In the genomic region with DNA sequence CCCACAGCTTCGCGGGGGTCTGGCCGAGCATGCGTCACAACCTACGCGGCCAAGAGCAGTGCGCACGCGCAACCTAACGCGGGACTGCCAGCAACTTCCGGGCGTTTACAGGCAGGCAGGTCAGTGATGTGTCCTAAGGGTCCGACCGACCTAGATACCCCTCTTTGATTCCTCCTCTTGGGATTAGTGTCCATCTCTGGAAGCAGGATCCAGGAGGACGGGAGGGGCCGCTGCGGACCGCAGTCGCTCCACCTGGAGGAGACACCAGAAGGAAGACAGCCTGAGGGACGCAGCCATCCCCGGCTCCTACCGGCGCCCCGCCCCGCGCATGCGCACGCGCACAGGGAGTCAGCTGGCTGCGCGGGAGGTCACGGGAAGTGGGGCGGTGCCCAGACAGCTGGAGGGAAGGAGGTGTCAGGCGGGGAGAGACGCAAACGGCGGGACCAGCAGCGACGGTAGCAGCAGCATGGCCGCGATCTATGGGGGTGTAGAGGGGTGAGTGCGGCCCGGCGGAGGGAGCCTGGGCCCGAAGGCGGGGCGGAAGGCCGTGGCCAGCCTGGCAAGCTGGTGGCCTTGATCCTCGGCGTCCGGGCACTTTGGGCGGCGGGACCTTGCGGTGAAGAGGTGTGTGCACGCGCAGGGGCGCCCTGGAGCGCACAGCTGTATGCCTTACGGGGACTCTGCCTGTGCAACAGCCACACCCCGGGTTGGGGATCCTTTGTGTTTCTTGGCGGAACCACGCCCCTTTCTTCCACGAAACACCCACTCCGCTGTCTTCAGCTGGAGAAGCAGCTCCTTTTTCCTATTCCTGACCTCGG, we compare ENCODE assay signal across 8 cellular contexts. TPM values are rescaled to one million over a fixed set of nuclear protein-coding genes. Genes with fewer than 3 reads are reported as not detected.
A peak's percentile ranks its signal among the peaks of the same experiment; 100 is the strongest.
DNase-seq lines count a peak whose midpoint lies in the region; TF ChIP-seq lines count a peak whose summit lies in the region.

A gene (plus strand): TSS at position 431 of the 818 bp plus-strand sequence. CDS start 36 bp downstream, at position 467.

- no peaks in the 10 kb centered on the region for H3K36me3 ChIP-seq in MM.1S (replicated peaks; ENCODE audit: insufficient read depth, low read length)

- peaks cover 19% of the 10 kb centered on the region for H3K27me3 Mint-ChIP-seq in nephron progenitor cell (ENCODE audit: low read depth, poor library complexity)
- no peaks in the 10 kb centered on the region for H3K27me3 Mint-ChIP-seq in stimulated activated naive CD8-positive, alpha-beta T cell treated with anti-CD3 and anti-CD28 coated beads, Interleukin-15, Interleukin-2, amounts not matched to agents 100 ng/mL and 50 ng/mL, for 24 hours

- H3K4me3 ChIP-seq in MM.1S (ENCODE audit: low read length) (peak within 1 kb of the TSS; percentile 79), fibroblast of the aortic adventitia (ENCODE audit: low read depth, low read length) (peak within 1 kb of the TSS; percentile 99)

- H3K27ac ChIP-seq in MM.1S (ENCODE audit: low read length), result peak within 1 kb of the TSS; percentile 62

- no peaks in the 10 kb centered on the region for H3K9me3 Mint-ChIP-seq in nephron progenitor cell
- no peaks in the 10 kb centered on the region for H3K9me3 Mint-ChIP-seq in stimulated activated naive CD8-positive, alpha-beta T cell treated with anti-CD3 and anti-CD28 coated beads, Interleukin-15, Interleukin-2, amounts not matched to agents 100 ng/mL and 50 ng/mL, for 24 hours

- H4K20me1 ChIP-seq in MM.1S (ENCODE audit: insufficient read depth, low read length), result no peaks in the 10 kb centered on the region

- no peaks in the 10 kb centered on the region for H3K9me2 ChIP-seq in MM.1S (replicated peaks; ENCODE audit: insufficient read depth, low read length)

- DNase-seq in G401 (ENCODE audit: low spot score), result peak; percentile 94
- peak; percentile 93 for DNase-seq in HCEC 1CT
- DNase-seq in MM.1S, result peak; percentile 97
- DNase-seq in SHP77 treated with DMSO at 0.1 percent for 48 hours (lab: John Stamatoyannopoulos, UW), result peak; percentile 89
- DNase-seq in activated effector memory CD4-positive, alpha-beta T cell treated with anti-CD3 and anti-CD28 coated beads, Interleukin-2, amount 50 U/mL, for 16 hours, result peak; percentile 99
- DNase-seq in fibroblast of the aortic adventitia (ENCODE audit: low read depth), result peak; percentile 97
- DNase-seq in nephron progenitor cell, result peak; percentile 94

- H3K4me1 Mint-ChIP-seq in nephron progenitor cell, result peaks cover 30% of the 10 kb centered on the region
- H3K4me1 Mint-ChIP-seq in stimulated activated naive CD8-positive, alpha-beta T cell treated with anti-CD3 and anti-CD28 coated beads, Interleukin-15, Interleukin-2, amounts not matched to agents 100 ng/mL and 50 ng/mL, for 24 hours (ENCODE audit: low read depth), result peaks cover 64% of the 10 kb centered on the region

- H3K9ac ChIP-seq in MM.1S (ENCODE audit: low read length), result peak within 1 kb of the TSS; percentile 82

- peaks cover 58% of the 10 kb centered on the region for H3K4me1 ChIP-seq in MM.1S (ENCODE audit: low read length)

- no peak for TF ChIP-seq CTCF in MM.1S (IDR thresholded peaks at IDR 0.05; ENCODE audit: low read length)
- TF ChIP-seq CTCF in fibroblast of the aortic adventitia (IDR thresholded peaks at IDR 0.05; ENCODE audit: insufficient read depth, low read length), result no peak
- TF ChIP-seq CTCF in nephron progenitor cell (IDR thresholded peaks at IDR 0.05), result no peak

- peak within 1 kb of the TSS; percentile 94 for H3K4me2 ChIP-seq in MM.1S (ENCODE audit: low read depth, low read length)

- H2AFZ ChIP-seq in MM.1S (ENCODE audit: low read length), result peak within 1 kb of the TSS; percentile 86

- in situ Hi-C loops in G401 (cut with HindIII; ENCODE audit: low sequenced_read_pairs), result no loop called here

- H3K27me3 ChIP-seq in MM.1S (replicated peaks; ENCODE audit: insufficient read depth, low read length), result no peaks in the 10 kb centered on the region

- peaks cover 41% of the 10 kb centered on the region for H3K79me2 ChIP-seq in MM.1S (ENCODE audit: low read length)

- H3K4me3 Mint-ChIP-seq in nephron progenitor cell, result peak within 1 kb of the TSS; percentile 94
- H3K4me3 Mint-ChIP-seq in stimulated activated naive CD8-positive, alpha-beta T cell treated with anti-CD3 and anti-CD28 coated beads, Interleukin-15, Interleukin-2, amounts not matched to agents 100 ng/mL and 50 ng/mL, for 24 hours, result peak within 1 kb of the TSS; percentile 92

- H3K9me3 ChIP-seq in MM.1S (replicated peaks; ENCODE audit: insufficient read depth, low read length), result no peaks in the 10 kb centered on the region

- peak within 1 kb of the TSS; percentile 76 for H3K27ac Mint-ChIP-seq in nephron progenitor cell
- H3K27ac Mint-ChIP-seq in stimulated activated naive CD8-positive, alpha-beta T cell treated with anti-CD3 and anti-CD28 coated beads, Interleukin-15, Interleukin-2, amounts not matched to agents 100 ng/mL and 50 ng/mL, for 24 hours, result peak within 1 kb of the TSS; percentile 96

- H3K36me3 Mint-ChIP-seq in nephron progenitor cell (ENCODE audit: low read depth), result peaks cover 2% of the 10 kb centered on the region
- peaks cover 6% of the 10 kb centered on the region for H3K36me3 Mint-ChIP-seq in stimulated activated naive CD8-positive, alpha-beta T cell treated with anti-CD3 and anti-CD28 coated beads, Interleukin-15, Interleukin-2, amounts not matched to agents 100 ng/mL and 50 ng/mL, for 24 hours (ENCODE audit: low read depth)

- H3F3A ChIP-seq in MM.1S (ENCODE audit: insufficient read depth, low read length), result peaks cover 25% of the 10 kb centered on the region

RNA-seq across cellular contexts. Expression of the gene that starts here (rescaled TPM):
- 35.0 and 43.6 TPM in 2 replicates for total RNA-seq in G401 (2014; rRNA removed; shearing (Covaris generic))
- total RNA-seq in fibroblast of the aortic adventitia (ENCODE audit: low replicate concordance), result 58.1 and 63.0 TPM in 2 replicates

Comparison
In these comparisons a context has a peak if more than half of its experiments do, and no peak if none do; other contexts are left out.
1. Peak in every context shown above with its lines: DNase-seq, H3K4me3 ChIP-seq and H3K27ac ChIP-seq.